Comparison of ENCODE assay signal across 1 cellular context in the genomic region with DNA sequence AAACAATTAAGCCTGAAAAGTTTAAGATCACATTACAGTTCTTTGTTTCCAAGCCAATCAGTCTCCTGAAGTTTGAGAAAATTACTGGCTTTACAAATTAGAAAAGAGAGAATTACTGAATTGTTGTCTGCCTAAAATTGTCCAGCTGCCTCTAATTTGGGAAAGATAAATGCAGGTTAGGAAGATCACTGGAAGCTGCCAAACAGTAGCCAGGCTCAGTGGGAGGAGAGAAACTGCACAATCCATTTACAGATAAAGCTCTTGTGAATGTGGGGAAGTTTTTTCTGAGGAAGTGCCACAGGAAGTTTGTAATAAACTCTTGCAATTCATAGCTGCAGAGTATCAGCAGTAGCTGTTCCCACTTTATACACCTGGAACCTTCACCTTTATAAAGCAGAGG.
TF ChIP-seq lines count a peak whose summit lies in the region.

No MANE protein-coding gene starts in this region.

TF ChIP-seq in H1, 55 proteins besides CTCF, POLR2A, EP300 and RAD21 (continued from another document):
- TF ChIP-seq EGR1 (IDR thresholded peaks at IDR 0.05; ENCODE audit: borderline replicate concordance, low read depth, low read length) (no peak), RBBP5 (IDR thresholded peaks at IDR 0.05; ENCODE audit: borderline replicate concordance, low read depth, low read length) (no peak), NANOG (IDR thresholded peaks at IDR 0.05; ENCODE audit: insufficient read depth, low read depth, low read length, poor library complexity, severe bottlenecking) (no peak), BRCA1 (IDR thresholded peaks at IDR 0.05; ENCODE audit: low read depth, low read length) (no peak), KDM4A (IDR thresholded peaks at IDR 0.05; ENCODE audit: low read depth, low read length, severe bottlenecking) (no peak), CBX5 (IDR thresholded peaks at IDR 0.05; ENCODE audit: low read depth, low read length) (no peak), TEAD4 (IDR thresholded peaks at IDR 0.05; ENCODE audit: low read depth, low read length) (no peak), SIN3A (conservative IDR thresholded peaks at IDR 0.05 in 1 of 2, IDR thresholded peaks at IDR 0.05 in 1 of 2; ENCODE audit: low read depth in 1 of 2, low read length in 2 of 2) (no peak), SAP30 (IDR thresholded peaks at IDR 0.05; ENCODE audit: insufficient read depth, insufficient replicate concordance, low read length) (no peak), YY1 (IDR thresholded peaks at IDR 0.05; ENCODE audit: low read depth, low read length) (no peak), RXRA (IDR thresholded peaks at IDR 0.05; ENCODE audit: insufficient read depth, low read depth, low read length) (no peak)
- TF ChIP-seq, protein P1, sequence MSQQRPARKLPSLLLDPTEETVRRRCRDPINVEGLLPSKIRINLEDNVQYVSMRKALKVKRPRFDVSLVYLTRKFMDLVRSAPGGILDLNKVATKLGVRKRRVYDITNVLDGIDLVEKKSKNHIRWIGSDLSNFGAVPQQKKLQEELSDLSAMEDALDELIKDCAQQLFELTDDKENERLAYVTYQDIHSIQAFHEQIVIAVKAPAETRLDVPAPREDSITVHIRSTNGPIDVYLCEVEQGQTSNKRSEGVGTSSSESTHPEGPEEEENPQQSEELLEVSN (IDR thresholded peaks at IDR 0.05): no peak
